Comparison of ENCODE assay signal across 8 cellular contexts in the genomic region with DNA sequence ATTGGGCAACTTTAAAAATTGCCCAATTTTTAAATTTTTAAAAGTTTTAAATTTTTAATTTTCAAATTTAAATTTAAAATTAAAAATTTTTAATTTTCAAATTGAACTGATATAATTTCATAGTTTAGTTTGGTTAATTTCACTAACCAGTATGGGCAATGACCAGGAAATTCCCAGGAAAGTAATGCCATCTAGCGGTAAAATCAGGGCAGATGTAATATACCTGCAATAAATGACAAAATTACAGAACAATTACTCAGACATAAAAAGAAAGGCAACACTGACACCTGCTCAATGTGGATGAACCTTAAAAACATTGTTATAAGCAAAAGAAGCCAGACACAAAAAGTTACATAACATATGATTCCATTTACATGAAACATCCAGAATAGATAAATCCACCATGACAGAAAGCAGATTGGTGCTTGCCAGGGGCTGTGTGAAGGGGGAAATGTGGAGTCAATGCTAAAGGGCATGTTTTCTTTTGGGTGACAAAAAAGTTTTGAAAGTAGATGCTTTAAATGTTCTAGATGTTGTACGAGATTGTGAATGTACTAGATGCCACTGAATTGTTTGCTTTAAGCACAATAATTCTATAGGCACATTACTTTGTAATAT. TPM values are rescaled to one million over a fixed set of nuclear protein-coding genes. Genes with fewer than 3 reads are reported as not detected.
A peak's percentile ranks its signal among the peaks of the same experiment; 100 is the strongest.
DNase-seq lines count a peak whose midpoint lies in the region; ATAC-seq, FAIRE-seq and TF ChIP-seq lines count a peak whose summit lies in the region.

No MANE protein-coding gene starts in this region.

- peaks cover 8% of the 10 kb centered on the region for H3K4me1 Mint-ChIP-seq in Caco-2 (ENCODE audit: low read depth, unreplicated experiment)

- H3K27me3 ChIP-seq in Caco-2 (replicated peaks; ENCODE audit: control insufficient read depth, insufficient read depth, low read length) (no peaks in the 10 kb centered on the region), brain microvascular endothelial cell (replicated peaks) (no peaks in the 10 kb centered on the region), keratinocyte (ENCODE audit: control insufficient read depth, extremely low read depth, insufficient read depth, low read length) (no peaks in the 10 kb centered on the region), thyroid gland (no peaks in the 10 kb centered on the region)

- dilution Hi-C loops in keratinocyte (cut with MboI; ENCODE audit: extremely low pct_ligation_motif_present, low sequenced_read_pairs) = no loop called here

- peak; percentile 66 for TF ChIP-seq CTCF in Caco-2 (IDR thresholded peaks at IDR 0.05; ENCODE audit: insufficient read depth in 1 of 2, low read depth in 1 of 2, low read length in 1 of 2, severe bottlenecking in 1 of 2, unreplicated experiment in 1 of 2)
- TF ChIP-seq CTCF in brain microvascular endothelial cell (IDR thresholded peaks at IDR 0.05; ENCODE audit: low read depth, low read length, missing control alignments) = peak; percentile 62
- TF ChIP-seq CTCF in keratinocyte (optimal IDR thresholded peaks at IDR 0.05 in 1 of 3, IDR thresholded peaks at IDR 0.05 in 1 of 3, conservative IDR thresholded peaks at IDR 0.05 in 1 of 3; ENCODE audit: extremely low read depth in 1 of 3, insufficient read depth in 2 of 3, low read length in 3 of 3) = peak in 2 of 3 experiments; percentile 28 to 52
- TF ChIP-seq CTCF in thyroid gland (IDR thresholded peaks at IDR 0.05) = peak; percentile 33 to 92 (median 68)

- no peak overlapping the region for H2AFZ ChIP-seq in keratinocyte (ENCODE audit: control insufficient read depth, low read length)

- H3K4me3 ChIP-seq in Caco-2 (ENCODE audit: low read depth, low read length) = no peak overlapping the region
- no peak overlapping the region for H3K4me3 ChIP-seq in brain microvascular endothelial cell (ENCODE audit: low read depth, low read length)
- H3K4me3 ChIP-seq in keratinocyte (ENCODE audit: control insufficient read depth in 2 of 3, extremely low read depth in 1 of 3, insufficient read depth in 2 of 3, low read depth in 1 of 3, low read length in 3 of 3) = no peak overlapping the region
- no peak overlapping the region for H3K4me3 ChIP-seq in thyroid gland (replicated peaks in 1 of 3)

- in situ Hi-C loops in brain microvascular endothelial cell (cut with HindIII; ENCODE audit: low pct_ligation_motif_present, low sequenced_read_pairs) = no loop called here

- TF ChIP-seq POLR2A in thyroid gland (IDR thresholded peaks at IDR 0.05) = no peak

- no peak overlapping the region for H3K4me2 ChIP-seq in keratinocyte (ENCODE audit: control insufficient read depth, extremely low read depth, insufficient read depth, low read depth, low read length)

- BruUV-seq in Caco-2 (replicated peaks; lab: Mats Ljungman, UMichigan) = no TSS peak

- WGBS in thyroid gland, 2 donors = 12 to 14% methylated on average over 2 of the region's 2 CpGs

- no peak overlapping the region for H3K9ac ChIP-seq in keratinocyte (ENCODE audit: control insufficient read depth, extremely low read depth, insufficient read depth, low read length)

- H3K4me1 ChIP-seq in Caco-2 (peaks cover 5% of the 10 kb centered on the region; the same call in 1 of the 2 replicates), keratinocyte (ENCODE audit: control insufficient read depth, extremely low read depth, insufficient read depth, low read length) (no peaks in the 10 kb centered on the region), thyroid gland (peaks cover 4 to 13% of the 10 kb centered on the region in 2 donors)

- H3K4me3 Mint-ChIP-seq in Caco-2 (ENCODE audit: unreplicated experiment) = no peak overlapping the region

- H3K9me3 Mint-ChIP-seq in Caco-2 (ENCODE audit: unreplicated experiment) = no peaks in the 10 kb centered on the region

- no peaks in the 10 kb centered on the region for H4K20me1 ChIP-seq in keratinocyte (ENCODE audit: control insufficient read depth, extremely low read depth, insufficient read depth, low read length)

- H3K36me3 Mint-ChIP-seq in Caco-2 (ENCODE audit: insufficient read depth, unreplicated experiment) = no peaks in the 10 kb centered on the region

- POLR2A ChIA-PET in Caco-2 (lab: Charles Lee) = no interaction called here

- H3K9me1 ChIP-seq in keratinocyte (ENCODE audit: control insufficient read depth, extremely low read depth, insufficient read depth, low read length) = no peaks in the 10 kb centered on the region

- DNase-seq in Caco-2 (peak in 1 of 2 experiments; percentile 43), GM19240 (ENCODE audit: insufficient read length, low spot score) (peak; percentile 2), NCI-H446 treated with DMSO at 0.1 percent for 48 hours (lab: John Stamatoyannopoulos, UW) (peak; percentile 5), brain microvascular endothelial cell (peak; percentile 43), keratinocyte (ENCODE audit: low read depth, low spot score) (peak; percentile 15), thyroid gland (no peak), NCI-H1048 (lab: John Stamatoyannopoulos, UW) (no peak)

- no peak for FAIRE-seq in keratinocyte (lab: Jason Lieb, UNC)

- ATAC-seq in GM18502 (IDR thresholded peaks at IDR 0.05; ENCODE audit: poor library complexity, unreplicated experiment) = no peak

- no peaks in the 10 kb centered on the region for H3K79me2 ChIP-seq in keratinocyte (ENCODE audit: control insufficient read depth, insufficient read depth, low read length)

- H3K27ac Mint-ChIP-seq in Caco-2 (ENCODE audit: unreplicated experiment) = no peak overlapping the region

- intact Hi-C loops in Caco-2 (cut with micrococcal nuclease; ENCODE audit: unreplicated experiment) = loop anchor here (1.0 to 10.0 kb wide), 4 partner anchors 98 to 347 kb away; no protein-coding TSS in a partner anchor
- intact Hi-C loops in thyroid gland (cut with DNase I) = loop anchor here (5.0 to 10.0 kb wide), 2 partner anchors 137 to 539 kb away; no protein-coding TSS in a partner anchor

- CTCF ChIA-PET in Caco-2 (lab: Charles Lee) = no interaction called here

- H3K9me3 ChIP-seq in Caco-2 (no peaks in the 10 kb centered on the region), keratinocyte (ENCODE audit: control insufficient read depth, low read depth, low read length) (no peaks in the 10 kb centered on the region), thyroid gland (no peaks in the 10 kb centered on the region)

- H3K36me3 ChIP-seq in Caco-2 (ENCODE audit: control insufficient read depth, insufficient read depth, low read length) (no peaks in the 10 kb centered on the region), brain microvascular endothelial cell (replicated peaks) (no peaks in the 10 kb centered on the region), keratinocyte (ENCODE audit: control insufficient read depth in 2 of 2, extremely low read depth in 1 of 2, insufficient read depth in 2 of 2, low read length in 2 of 2) (no peaks in the 10 kb centered on the region), thyroid gland (no peaks in the 10 kb centered on the region)

- H3K27me3 Mint-ChIP-seq in Caco-2 (ENCODE audit: insufficient read depth, unreplicated experiment) = peaks cover 3% of the 10 kb centered on the region

- no peak overlapping the region for H3K27ac ChIP-seq in brain microvascular endothelial cell
- H3K27ac ChIP-seq in keratinocyte (ENCODE audit: control insufficient read depth, insufficient read depth, low read length) = no peak overlapping the region
- H3K27ac ChIP-seq in thyroid gland = no peak overlapping the region

RNA-seq across cellular contexts. Expression of a gene that starts 28.6 kb away (rescaled TPM):
- total RNA-seq in Caco-2 (2022) = not detected in 2 replicates
- 0.09 to 0.10 TPM (median 0.10 TPM) in 3 replicates for polyA plus RNA-seq in keratinocyte
- not detected for polyA plus RNA-seq in keratinocyte (2011; ENCODE audit: low read depth)
- 0.03 and 0.05 TPM in 2 replicates for polyA plus RNA-seq in keratinocyte (2011; cell fraction: cytosol; rRNA removed)
- 0.10 and 0.17 TPM in 2 replicates for polyA plus RNA-seq in keratinocyte (2011; cell fraction: nucleus; rRNA removed)
- 0.02 TPM in 1 of 2 replicates, not detected in the other for polyA plus RNA-seq in keratinocyte (2012; ENCODE audit: low replicate concordance)
- 0.16 to 0.26 TPM in 2 of 3 replicates, not detected in the other for polyA minus RNA-seq in keratinocyte
- not detected for polyA minus RNA-seq in keratinocyte (2011; cell fraction: cytosol; rRNA and poly(A)+ RNA removed)
- 0.23 TPM in 1 of 2 replicates, not detected in the other for polyA minus RNA-seq in keratinocyte (2011; cell fraction: nucleus; rRNA and poly(A)+ RNA removed)
- total RNA-seq in thyroid gland = 100 to 1,000 TPM in 1 of 4 donors, 10 to 100 TPM in 3; 25.4 to 137 (median 35.3) TPM

Comparison
In these comparisons a context has a peak if more than half of its experiments do, and no peak if none do; other contexts are left out.
1. DNase-seq: peak in GM19240 (single experiment), NCI-H446 treated with DMSO at 0.1 percent for 48 hours (single experiment), brain microvascular endothelial cell (single experiment) and keratinocyte (single experiment); none in thyroid gland (0 of 2) and NCI-H1048 (single experiment).
2. RNA of a gene that starts 28.6 kb away (total RNA-seq): 25.4 to 137 TPM in thyroid gland; not detected in Caco-2; every median in the first group is over 10 times any median in the second.
3. Peak in every context shown above with its lines, with median percentiles within 50 percentile points of each other: CTCF ChIP-seq.